In genomic region chr4:183130328-183131155, GRCh38 we compare ENCODE assay signal across 10 cellular contexts. TPM values are rescaled to one million over a fixed set of nuclear protein-coding genes. Genes with fewer than 3 reads are reported as not detected.
DNase-seq lines count a peak whose midpoint lies in the region; ATAC-seq and TF ChIP-seq lines count a peak whose summit lies in the region.
"Had no signal": no experiment of that assay in that cellular context is flagged by ENCODE, and none has a peak within 500 bp of the region (broad histone marks: within the 10 kb centered on the region; RNA-seq: fewer than 3 reads in every experiment).

No MANE protein-coding gene starts in this region.

- H3K4me3 ChIP-seq in cardiac fibroblast (replicated peaks in 1 of 2; ENCODE audit: low read depth in 2 of 2, low read length in 2 of 2): no peak overlapping the region

- CTCF ChIA-PET in activated CD4-positive, alpha-beta memory T cell treated with anti-CD3 and anti-CD28 coated beads, Interleukin-2, amount 10 ng/mL, durations not matched to agents 7 days and 5 days (lab: Charles Lee): no interaction called here

- POLR2A ChIA-PET in activated CD4-positive, alpha-beta memory T cell treated with anti-CD3 and anti-CD28 coated beads, Interleukin-2, amount 10 ng/mL, durations not matched to agents 7 days and 5 days (lab: Charles Lee): no interaction called here

- H3K36me3 Mint-ChIP-seq in activated CD4-positive, alpha-beta memory T cell treated with anti-CD3 and anti-CD28 coated beads, Interleukin-2, amount 10 ng/mL, durations not matched to agents 7 days and 5 days (ENCODE audit: low read depth): no peaks in the 10 kb centered on the region

- peak; percentile 53 for DNase-seq in EH (ENCODE audit: low read depth)
- peak; percentile 29 for DNase-seq in NCI-H226
- peak; percentile 51 to 65 for DNase-seq in cardiac fibroblast (ENCODE audit: low read depth in 2 of 2)
- DNase-seq in midbrain (lab: John Stamatoyannopoulos, UW): peak; percentile 40
- DNase-seq in activated CD4-positive, alpha-beta memory T cell treated with anti-CD3 and anti-CD28 coated beads, Interleukin-2, amount 10 ng/mL, durations not matched to agents 7 days and 5 days: no peak
- DNase-seq in amygdala (lab: John Stamatoyannopoulos, UW): no peak
- DNase-seq in SK-N-DZ (ENCODE audit: low spot score): no peak
- DNase-seq: islet precursor cell had no signal

- H3K27ac Mint-ChIP-seq in activated CD4-positive, alpha-beta memory T cell treated with anti-CD3 and anti-CD28 coated beads, Interleukin-2, amount 10 ng/mL, durations not matched to agents 7 days and 5 days: no peak overlapping the region

- no peak for ATAC-seq in HG02870 (IDR thresholded peaks at IDR 0.05; ENCODE audit: unreplicated experiment)
- ATAC-seq: sciatic nerve had no signal

- TF ChIP-seq CTCF in cardiac fibroblast (IDR thresholded peaks at IDR 0.05; ENCODE audit: low read depth, low read length): no peak

- H3K9me3 Mint-ChIP-seq in activated CD4-positive, alpha-beta memory T cell treated with anti-CD3 and anti-CD28 coated beads, Interleukin-2, amount 10 ng/mL, durations not matched to agents 7 days and 5 days: no peaks in the 10 kb centered on the region

- no peak overlapping the region for H3K4me3 Mint-ChIP-seq in activated CD4-positive, alpha-beta memory T cell treated with anti-CD3 and anti-CD28 coated beads, Interleukin-2, amount 10 ng/mL, durations not matched to agents 7 days and 5 days

- peaks cover 5% of the 10 kb centered on the region for H3K27me3 Mint-ChIP-seq in activated CD4-positive, alpha-beta memory T cell treated with anti-CD3 and anti-CD28 coated beads, Interleukin-2, amount 10 ng/mL, durations not matched to agents 7 days and 5 days

- H3K4me1 Mint-ChIP-seq in activated CD4-positive, alpha-beta memory T cell treated with anti-CD3 and anti-CD28 coated beads, Interleukin-2, amount 10 ng/mL, durations not matched to agents 7 days and 5 days: no peaks in the 10 kb centered on the region

RNA-seq across cellular contexts. Expression of gene WWC2, which starts 31.5 kb away (rescaled TPM):
- total RNA-seq in activated CD4-positive, alpha-beta memory T cell treated with anti-CD3 and anti-CD28 coated beads, Interleukin-2, amount 10 ng/mL, durations not matched to agents 7 days and 5 days: under 1 TPM; 0.23 to 0.28 TPM
- polyA plus RNA-seq in SK-N-DZ (2014; cell fraction: cytosol; rRNA removed): 0.92 and 6.6 TPM in 2 replicates
- polyA plus RNA-seq in SK-N-DZ (2014; cell fraction: nucleus; rRNA removed): 1.5 and 3.1 TPM in 2 replicates

Comparison
In these comparisons a context has a peak if more than half of its experiments do, and no peak if none do; other contexts are left out.
1. DNase-seq: peak in EH (single experiment), NCI-H226 (single experiment), cardiac fibroblast (2 of 2) and midbrain (single experiment); none in activated CD4-positive, alpha-beta memory T cell treated with anti-CD3 and anti-CD28 coated beads, Interleukin-2, amount 10 ng/mL, durations not matched to agents 7 days and 5 days (single experiment), amygdala (0 of 56) and SK-N-DZ (single experiment).